In genomic region chr17:31449746-31450145, GRCh38 we compare ENCODE assay signal across 29 cellular contexts.
"Had no signal": no experiment of that assay in that cellular context is flagged by ENCODE, and none has a peak within 500 bp of the region (broad histone marks: within the 10 kb centered on the region; RNA-seq: fewer than 3 reads in every experiment).

No MANE protein-coding gene starts in this region.

- H3K36me3 ChIP-seq: ascending aorta, breast epithelium had no signal

- H3K27me3 Mint-ChIP-seq: activated CD4-positive, alpha-beta memory T cell treated with anti-CD3 and anti-CD28 coated beads, Interleukin-2, amount 10 ng/mL, durations not matched to agents 7 days and 5 days; activated CD4-positive, alpha-beta T cell treated with anti-CD3 and anti-CD28 coated beads, Interleukin-2, amount 10 ng/mL, durations not matched to agents 7 days and 5 days; activated T-cell treated with anti-CD3 and anti-CD28 coated beads, Interleukin-2, amount 50 U/mL, for 24 hours had no signal

- H3K9me3 ChIP-seq: ascending aorta, breast epithelium had no signal

- H3K27me3 ChIP-seq: ascending aorta, breast epithelium, dorsolateral prefrontal cortex had no signal

- H3K9me3 Mint-ChIP-seq: activated CD4-positive, alpha-beta memory T cell treated with anti-CD3 and anti-CD28 coated beads, Interleukin-2, amount 10 ng/mL, durations not matched to agents 7 days and 5 days; activated CD4-positive, alpha-beta T cell treated with anti-CD3 and anti-CD28 coated beads, Interleukin-2, amount 10 ng/mL, durations not matched to agents 7 days and 5 days; activated naive CD4-positive, alpha-beta T cell treated with anti-CD3 and anti-CD28 coated beads, Interleukin-2, amount 10 ng/mL, durations not matched to agents 7 days and 5 days; activated naive CD4-positive, alpha-beta T cell treated with anti-CD3 and anti-CD28 coated beads, Interleukin-2, amount 50 U/mL, for 72 hours; activated naive CD8-positive, alpha-beta T cell treated with anti-CD3 and anti-CD28 coated beads, Interleukin-2, amount 10 ng/mL, durations not matched to agents 7 days and 5 days; activated T-cell treated with anti-CD3 and anti-CD28 coated beads, Interleukin-2, amount 50 U/mL, for 24 hours; activated T-cell treated with anti-CD3 and anti-CD28 coated beads, Interleukin-2, amount 50 U/mL, for 72 hours; brain; central memory CD8-positive, alpha-beta T cell; dendritic cell treated with granulocyte-macrophage colony-stimulating factor and Interleukin-4, amounts not matched to agents 40 ng/mL and 50 ng/mL, for 4 days; endodermal cell; T-helper 2 cell treated with Interferon-gamma antibody and Interleukin-4, amounts not matched to agents 5 μg/mL and 100 μg/mL, for 36 hours had no signal

- H3K4me1 Mint-ChIP-seq: activated CD4-positive, alpha-beta memory T cell treated with anti-CD3 and anti-CD28 coated beads, Interleukin-2, amount 10 ng/mL, durations not matched to agents 7 days and 5 days; activated CD4-positive, alpha-beta T cell treated with anti-CD3 and anti-CD28 coated beads, Interleukin-2, amount 10 ng/mL, durations not matched to agents 7 days and 5 days; activated naive CD4-positive, alpha-beta T cell treated with anti-CD3 and anti-CD28 coated beads, Interleukin-2, amount 10 ng/mL, durations not matched to agents 7 days and 5 days; central memory CD8-positive, alpha-beta T cell had no signal

- H3K27ac ChIP-seq: ascending aorta, breast epithelium, coronary artery had no signal

- DNase-seq: activated CD4-positive, alpha-beta memory T cell treated with anti-CD3 and anti-CD28 coated beads, Interleukin-2, amount 10 ng/mL, durations not matched to agents 7 days and 5 days; activated CD4-positive, alpha-beta T cell treated with anti-CD3 and anti-CD28 coated beads for 1 hour; activated CD4-positive, alpha-beta T cell treated with anti-CD3 and anti-CD28 coated beads for 4 hours; activated CD4-positive, alpha-beta T cell treated with anti-CD3 and anti-CD28 coated beads, Interleukin-2, amount 10 ng/mL, durations not matched to agents 7 days and 5 days; activated CD4-positive, alpha-beta T cell treated with anti-CD3 and anti-CD28 coated beads, Interleukin-2, amount 50 U/mL, for 4 hours; activated CD4-positive, CD25-positive, alpha-beta regulatory T cell; activated CD8-positive, alpha-beta memory T cell treated with anti-CD3 and anti-CD28 coated beads, Interleukin-2, amount 50 U/mL, for 48 hours; activated gamma-delta T cell; activated naive CD4-positive, alpha-beta T cell; activated naive CD4-positive, alpha-beta T cell treated with anti-CD3 and anti-CD28 coated beads, Interleukin-2, amount 10 ng/mL, durations not matched to agents 7 days and 5 days; activated naive CD8-positive, alpha-beta T cell treated with anti-CD3 and anti-CD28 coated beads, Interleukin-2, amount 10 ng/mL, durations not matched to agents 7 days and 5 days; activated T-cell treated with anti-CD3 and anti-CD28 coated beads for 4 hours; activated T-cell treated with anti-CD3 and anti-CD28 coated beads, Interleukin-2, amount 50 U/mL, for 24 hours; activated T-cell treated with anti-CD3 and anti-CD28 coated beads, Interleukin-2, amount 50 U/mL, for 72 hours; dorsolateral prefrontal cortex; effector memory CD4-positive, alpha-beta T cell; endodermal cell; foreskin fibroblast; T-helper 1 cell; T-helper 17 cell; T1000 had no signal

- H3K36me3 Mint-ChIP-seq: activated naive CD4-positive, alpha-beta T cell treated with anti-CD3 and anti-CD28 coated beads, Interleukin-2, amount 10 ng/mL, durations not matched to agents 7 days and 5 days; activated naive CD4-positive, alpha-beta T cell treated with anti-CD3 and anti-CD28 coated beads, Interleukin-2, amount 50 U/mL, for 72 hours; activated naive CD8-positive, alpha-beta T cell treated with anti-CD3 and anti-CD28 coated beads, Interleukin-2, amount 10 ng/mL, durations not matched to agents 7 days and 5 days had no signal

- H3K4me3 Mint-ChIP-seq: activated CD4-positive, alpha-beta memory T cell treated with anti-CD3 and anti-CD28 coated beads, Interleukin-2, amount 10 ng/mL, durations not matched to agents 7 days and 5 days; activated CD4-positive, alpha-beta T cell treated with anti-CD3 and anti-CD28 coated beads, Interleukin-2, amount 10 ng/mL, durations not matched to agents 7 days and 5 days; activated naive CD4-positive, alpha-beta T cell treated with anti-CD3 and anti-CD28 coated beads, Interleukin-2, amount 10 ng/mL, durations not matched to agents 7 days and 5 days; activated naive CD8-positive, alpha-beta T cell treated with anti-CD3 and anti-CD28 coated beads, Interleukin-2, amount 10 ng/mL, durations not matched to agents 7 days and 5 days; activated T-cell treated with anti-CD3 and anti-CD28 coated beads, Interleukin-2, amount 50 U/mL, for 24 hours; activated T-cell treated with anti-CD3 and anti-CD28 coated beads, Interleukin-2, amount 50 U/mL, for 72 hours; brain; central memory CD8-positive, alpha-beta T cell; dendritic cell treated with granulocyte-macrophage colony-stimulating factor and Interleukin-4, amounts not matched to agents 40 ng/mL and 50 ng/mL, for 4 days; endodermal cell; T-helper 17 cell; T-helper 2 cell treated with Interferon-gamma antibody and Interleukin-4, amounts not matched to agents 5 μg/mL and 100 μg/mL, for 36 hours had no signal

- H3K27ac Mint-ChIP-seq: activated CD4-positive, alpha-beta memory T cell treated with anti-CD3 and anti-CD28 coated beads, Interleukin-2, amount 10 ng/mL, durations not matched to agents 7 days and 5 days; activated CD4-positive, alpha-beta T cell treated with anti-CD3 and anti-CD28 coated beads, Interleukin-2, amount 10 ng/mL, durations not matched to agents 7 days and 5 days; activated naive CD4-positive, alpha-beta T cell treated with anti-CD3 and anti-CD28 coated beads, Interleukin-2, amount 10 ng/mL, durations not matched to agents 7 days and 5 days; activated naive CD8-positive, alpha-beta T cell treated with anti-CD3 and anti-CD28 coated beads, Interleukin-2, amount 10 ng/mL, durations not matched to agents 7 days and 5 days; activated T-cell treated with anti-CD3 and anti-CD28 coated beads, Interleukin-2, amount 50 U/mL, for 24 hours; activated T-cell treated with anti-CD3 and anti-CD28 coated beads, Interleukin-2, amount 50 U/mL, for 72 hours; dendritic cell treated with granulocyte-macrophage colony-stimulating factor and Interleukin-4, amounts not matched to agents 40 ng/mL and 50 ng/mL, for 4 days; endodermal cell; T-helper 17 cell; T-helper 2 cell treated with Interferon-gamma antibody and Interleukin-4, amounts not matched to agents 5 μg/mL and 100 μg/mL, for 36 hours had no signal

- H3K4me1 ChIP-seq: ascending aorta, breast epithelium had no signal

- H3K4me3 ChIP-seq: ascending aorta, breast epithelium, coronary artery, dorsolateral prefrontal cortex had no signal
